17 cellular contexts compared by ENCODE assay signal in the genomic region with DNA sequence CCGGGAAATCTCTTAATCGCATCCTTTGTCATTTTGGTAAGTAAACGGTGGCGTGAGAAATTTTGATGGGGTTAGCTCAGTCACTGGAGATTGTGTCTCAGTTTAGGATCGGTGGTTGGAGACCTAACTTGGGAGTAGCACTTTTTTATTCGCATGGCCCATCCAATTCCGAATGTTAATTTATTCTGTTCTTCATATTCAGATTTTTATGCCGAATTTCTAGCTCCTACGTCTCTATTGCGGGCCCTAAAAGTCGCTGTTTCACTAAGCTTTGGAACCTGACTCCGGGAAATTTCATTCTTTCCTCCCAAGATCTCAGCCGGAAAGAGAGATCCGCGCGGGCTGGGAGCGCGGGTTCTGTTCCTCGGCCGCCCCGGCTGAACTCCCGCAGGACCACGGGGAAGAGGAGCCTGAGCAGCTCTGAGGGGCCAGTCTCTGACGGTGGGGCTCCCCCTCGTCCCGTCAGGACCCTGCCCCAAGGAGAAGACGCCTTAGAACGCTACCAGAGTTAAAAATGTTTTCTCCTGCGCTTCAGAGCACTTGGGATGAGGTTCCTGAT.
DNase-seq lines count a peak whose midpoint lies in the region; ATAC-seq lines count a peak whose summit lies in the region.
"Had no signal": no experiment of that assay in that cellular context is flagged by ENCODE, and none has a peak within 500 bp of the region (broad histone marks: within the 10 kb centered on the region; RNA-seq: fewer than 3 reads in every experiment).

No MANE protein-coding gene starts in this region.

- H3K36me3 ChIP-seq in HUES64 (ENCODE audit: insufficient read depth, low read length) (no peaks in the 10 kb centered on the region), iPS-15b (ENCODE audit: control insufficient read depth, insufficient read depth, low read length) (no peaks in the 10 kb centered on the region)
- H3K36me3 ChIP-seq: HAP-1 had no signal

- H3K9ac ChIP-seq in HUES64 (ENCODE audit: low read depth, low read length) (no peak overlapping the region; the same call in 1 of the 2 replicates), iPS-15b (ENCODE audit: low read depth, low read length) (no peak overlapping the region)

- peaks cover 0 to 3% of the 10 kb centered on the region in 2 donors for H3K36me3 Mint-ChIP-seq in activated T-cell treated with anti-CD3 and anti-CD28 coated beads, Interleukin-2, amount 50 U/mL, for 72 hours (ENCODE audit: insufficient read depth in 2 of 2)

- peaks cover 55% of the 10 kb centered on the region for H3K27me3 ChIP-seq in HUES64 (ENCODE audit: insufficient read depth, low read length)
- H3K27me3 ChIP-seq in iPS-15b (ENCODE audit: control insufficient read depth, insufficient read depth, low read length): peaks cover 20% of the 10 kb centered on the region

- H3K4me3 ChIP-seq in HUES64 (ENCODE audit: low read length) (peak overlapping the region; percentile 54), iPS-15b (ENCODE audit: low read depth, low read length) (peak overlapping the region; percentile 41)
- H3K4me3 ChIP-seq: HAP-1 had no signal

- H3K9me3 Mint-ChIP-seq in activated T-cell treated with anti-CD3 and anti-CD28 coated beads, Interleukin-2, amount 50 U/mL, for 72 hours: no peaks in the 10 kb centered on the region
- H3K9me3 Mint-ChIP-seq: CD4-positive, alpha-beta T cell; IgD-negative memory B cell had no signal

- 87% methylated on average over 29 of the region's 29 CpGs for WGBS in HUES64

- DNase-seq in activated T-cell treated with anti-CD3 and anti-CD28 coated beads, Interleukin-2, amount 50 U/mL, for 72 hours: no peak
- no peak for DNase-seq in activated T-cell treated with anti-CD3 and anti-CD28 coated beads for 4 hours
- no peak for DNase-seq in NCI-H1417 (lab: John Stamatoyannopoulos, UW)
- DNase-seq in activated effector memory CD4-positive, alpha-beta T cell treated with anti-CD3 and anti-CD28 coated beads, Interleukin-2, amount 50 U/mL, for 16 hours: no peak
- DNase-seq in NK-92 (lab: John Stamatoyannopoulos, UW; ENCODE audit: unreplicated experiment): no peak
- DNase-seq: C1 segment of cervical spinal cord; Calu3; CD4-positive, alpha-beta T cell; DMS79; GDM1; KG1 had no signal

- H3K27ac ChIP-seq in HUES64 (ENCODE audit: low read depth, low read length): no peak overlapping the region
- H3K27ac ChIP-seq: 22Rv1 had no signal

- no peaks in the 10 kb centered on the region for H3K9me3 ChIP-seq in HUES64 (ENCODE audit: insufficient read depth, low read depth, low read length)
- no peaks in the 10 kb centered on the region for H3K9me3 ChIP-seq in iPS-15b (ENCODE audit: control insufficient read depth, insufficient read depth, low read length)
- H3K9me3 ChIP-seq: HAP-1 had no signal

- H3K27ac Mint-ChIP-seq in activated T-cell treated with anti-CD3 and anti-CD28 coated beads, Interleukin-2, amount 50 U/mL, for 72 hours: peak overlapping the region; percentile 55
- H3K27ac Mint-ChIP-seq: CD4-positive, alpha-beta T cell; IgD-negative memory B cell had no signal

- no peaks in the 10 kb centered on the region for H3K27me3 Mint-ChIP-seq in activated T-cell treated with anti-CD3 and anti-CD28 coated beads, Interleukin-2, amount 50 U/mL, for 72 hours (ENCODE audit: low read depth)

- ATAC-seq in activated T-cell treated with anti-CD3 and anti-CD28 coated beads, Interleukin-2, amount 50 U/mL, for 72 hours (replicated peaks in 1 of 2): no peak
- ATAC-seq in HG03442 (IDR thresholded peaks at IDR 0.05; ENCODE audit: unreplicated experiment): no peak

- no peaks in the 10 kb centered on the region for H3K4me1 Mint-ChIP-seq in activated T-cell treated with anti-CD3 and anti-CD28 coated beads, Interleukin-2, amount 50 U/mL, for 72 hours (ENCODE audit: low read depth)
- H3K4me1 Mint-ChIP-seq: IgD-negative memory B cell had no signal

- H3K4me1 ChIP-seq in HUES64 (ENCODE audit: insufficient read depth, low read length) (no peaks in the 10 kb centered on the region), iPS-15b (ENCODE audit: control insufficient read depth, insufficient read depth, low read length) (no peaks in the 10 kb centered on the region)
- H3K4me1 ChIP-seq: HAP-1 had no signal

- H3K4me3 Mint-ChIP-seq in activated T-cell treated with anti-CD3 and anti-CD28 coated beads, Interleukin-2, amount 50 U/mL, for 72 hours: no peak overlapping the region
- H3K4me3 Mint-ChIP-seq: CD4-positive, alpha-beta T cell; IgD-negative memory B cell had no signal
